Comparison of ENCODE assay signal across 20 cellular contexts in genomic region chr9:29332789-29333188, GRCh38.
DNase-seq lines count a peak whose midpoint lies in the region; ATAC-seq, FAIRE-seq and TF ChIP-seq lines count a peak whose summit lies in the region.
"Had no signal": no experiment of that assay in that cellular context is flagged by ENCODE, and none has a peak within 500 bp of the region (broad histone marks: within the 10 kb centered on the region; RNA-seq: fewer than 3 reads in every experiment).

No MANE protein-coding gene starts in this region.

- H3K27me3 ChIP-seq in mesenchymal stem cell (ENCODE audit: control insufficient read depth in 1 of 2, insufficient read depth in 1 of 2, low read length in 2 of 2): no peaks in the 10 kb centered on the region
- no peaks in the 10 kb centered on the region for H3K27me3 ChIP-seq in colonic mucosa
- H3K27me3 ChIP-seq: SJSA1, uterus had no signal

- no peak overlapping the region for H3K23ac ChIP-seq in mesenchymal stem cell (ENCODE audit: low read length in 2 of 2)

- no peak overlapping the region for H2AFZ ChIP-seq in mesenchymal stem cell (ENCODE audit: low read depth, low read length)
- H2AFZ ChIP-seq: parathyroid adenoma had no signal

- no peak overlapping the region for H2BK120ac ChIP-seq in mesenchymal stem cell (ENCODE audit: low read depth, low read length)

- H3K36me3 Mint-ChIP-seq in chondrocyte (ENCODE audit: low read depth): no peaks in the 10 kb centered on the region

- peaks cover 5% of the 10 kb centered on the region for H3K4me1 Mint-ChIP-seq in chondrocyte (ENCODE audit: low read depth)
- H3K4me1 Mint-ChIP-seq: activated CD4-positive, alpha-beta memory T cell treated with anti-CD3 and anti-CD28 coated beads, Interleukin-2, amount 10 ng/mL, durations not matched to agents 7 days and 5 days; B cell; stimulated activated naive CD8-positive, alpha-beta T cell treated with anti-CD3 and anti-CD28 coated beads, Interleukin-15, amount 100 ng/mL, for 72 hours had no signal

- H3K4me1 ChIP-seq in mesenchymal stem cell (ENCODE audit: control insufficient read depth, insufficient read depth, low read depth, low read length) (no peaks in the 10 kb centered on the region), colonic mucosa (no peaks in the 10 kb centered on the region)
- H3K4me1 ChIP-seq: HAP-1, parathyroid adenoma, SJSA1, uterus had no signal

- H3K27ac ChIP-seq in mesenchymal stem cell (ENCODE audit: low read length, poor library complexity, severe bottlenecking): peak overlapping the region; percentile 37
- no peak overlapping the region for H3K27ac ChIP-seq in colonic mucosa
- H3K27ac ChIP-seq: KMS-11, parathyroid adenoma, SJSA1, uterus had no signal

- no peaks in the 10 kb centered on the region for H3K79me1 ChIP-seq in mesenchymal stem cell (replicated peaks; ENCODE audit: low read length, poor library complexity, severe bottlenecking)

- H3K4me3 ChIP-seq in mesenchymal stem cell (ENCODE audit: insufficient read depth in 1 of 2, low read depth in 1 of 2, low read length in 2 of 2): no peak overlapping the region
- H3K4me3 ChIP-seq in colonic mucosa: no peak overlapping the region
- H3K4me3 ChIP-seq: HAP-1, SJSA1, uterus had no signal

- no peak overlapping the region for H3K9ac ChIP-seq in mesenchymal stem cell (ENCODE audit: low read length)
- H3K9ac ChIP-seq in colonic mucosa (ENCODE audit: low read depth in 2 of 2, low read length in 2 of 2): no peak overlapping the region
- H3K9ac ChIP-seq: KMS-11, parathyroid adenoma had no signal

- no peaks in the 10 kb centered on the region for H3K27me3 Mint-ChIP-seq in chondrocyte (ENCODE audit: low read depth)
- H3K27me3 Mint-ChIP-seq: activated CD4-positive, alpha-beta memory T cell treated with anti-CD3 and anti-CD28 coated beads, Interleukin-2, amount 10 ng/mL, durations not matched to agents 7 days and 5 days; B cell; stimulated activated naive CD8-positive, alpha-beta T cell treated with anti-CD3 and anti-CD28 coated beads, Interleukin-15, amount 100 ng/mL, for 72 hours had no signal

- WGBS in mesenchymal stem cell: 20% methylated on average over 1 of the region's 2 CpGs

- intact Hi-C loops in colonic mucosa (cut with DNase I): no loop called here

- H3K9me3 ChIP-seq in mesenchymal stem cell (ENCODE audit: control insufficient read depth, low read length): no peaks in the 10 kb centered on the region
- no peaks in the 10 kb centered on the region for H3K9me3 ChIP-seq in colonic mucosa
- H3K9me3 ChIP-seq: HAP-1, SJSA1, uterus had no signal

- no peak for ATAC-seq in HG02970 (IDR thresholded peaks at IDR 0.05; ENCODE audit: low FRiP score, unreplicated experiment)
- ATAC-seq: stimulated activated naive CD8-positive, alpha-beta T cell treated with anti-CD3 and anti-CD28 coated beads, Interleukin-15, amount 100 ng/mL, for 72 hours had no signal

- no peak overlapping the region for H2BK12ac ChIP-seq in mesenchymal stem cell (ENCODE audit: low read length in 2 of 2)

- H3K27ac Mint-ChIP-seq in chondrocyte (ENCODE audit: unreplicated experiment): peak overlapping the region; percentile 10
- H3K27ac Mint-ChIP-seq: activated CD4-positive, alpha-beta memory T cell treated with anti-CD3 and anti-CD28 coated beads, Interleukin-2, amount 10 ng/mL, durations not matched to agents 7 days and 5 days; B cell; stimulated activated naive CD8-positive, alpha-beta T cell treated with anti-CD3 and anti-CD28 coated beads, Interleukin-15, amount 100 ng/mL, for 72 hours had no signal

- peaks cover 3% of the 10 kb centered on the region for H3K9me3 Mint-ChIP-seq in chondrocyte (ENCODE audit: low read depth)
- H3K9me3 Mint-ChIP-seq: stimulated activated naive CD8-positive, alpha-beta T cell treated with anti-CD3 and anti-CD28 coated beads, Interleukin-15, amount 100 ng/mL, for 72 hours had no signal

- H2AK5ac ChIP-seq in mesenchymal stem cell (ENCODE audit: low read length, severe bottlenecking): no peak overlapping the region

- DNase-seq in GM03348 (ENCODE audit: low spot score) (peak; percentile 3), RCC 7860 (ENCODE audit: low spot score) (peak; percentile 58), chondrocyte (ENCODE audit: low spot score) (no peak), mesenchymal stem cell (peak; percentile 17), amniotic stem cell (lab: John Stamatoyannopoulos, UW) (no peak), dermis blood vessel endothelial cell (no peak), colonic mucosa (no peak)
- DNase-seq: activated CD4-positive, alpha-beta memory T cell treated with anti-CD3 and anti-CD28 coated beads, Interleukin-2, amount 10 ng/mL, durations not matched to agents 7 days and 5 days; aorta; effector CD4-positive, alpha-beta T cell; NCI-H1436; NCI-H2227 treated with DMSO at 0.1 percent for 48 hours; stimulated activated naive CD8-positive, alpha-beta T cell treated with anti-CD3 and anti-CD28 coated beads, Interleukin-15, amount 100 ng/mL, for 72 hours; uterus had no signal

- no peak for TF ChIP-seq CTCF in chondrocyte (IDR thresholded peaks at IDR 0.05)
- TF ChIP-seq CTCF in colonic mucosa (IDR thresholded peaks at IDR 0.05): no peak

- H3K36me3 ChIP-seq in mesenchymal stem cell (ENCODE audit: control insufficient read depth in 1 of 2, insufficient read depth in 2 of 2, low read depth in 1 of 2, low read length in 2 of 2) (no peaks in the 10 kb centered on the region), colonic mucosa (no peaks in the 10 kb centered on the region)
- H3K36me3 ChIP-seq: HAP-1, SJSA1, uterus had no signal

- peak; percentile 75 for FAIRE-seq in RCC 7860 (lab: Jason Lieb, UNC)

- H4K8ac ChIP-seq in mesenchymal stem cell (ENCODE audit: low read length): no peak overlapping the region

- H2BK5ac ChIP-seq in mesenchymal stem cell (ENCODE audit: low read depth, low read length, poor library complexity, severe bottlenecking): no peak overlapping the region

- no peak overlapping the region for H3K4me2 ChIP-seq in mesenchymal stem cell (ENCODE audit: low read length, poor library complexity, severe bottlenecking)
- H3K4me2 ChIP-seq: KMS-11 had no signal

- no peak overlapping the region for H3K4ac ChIP-seq in mesenchymal stem cell (ENCODE audit: low read depth in 1 of 2, low read length in 2 of 2)

- H4K91ac ChIP-seq in mesenchymal stem cell (ENCODE audit: low read length): no peak overlapping the region

- H3K18ac ChIP-seq in mesenchymal stem cell (ENCODE audit: low read depth in 1 of 2, low read length in 2 of 2): no peak overlapping the region

- H2BK15ac ChIP-seq in mesenchymal stem cell (ENCODE audit: low read depth, poor library complexity, severe bottlenecking): no peak overlapping the region

- H3K4me3 Mint-ChIP-seq in chondrocyte (ENCODE audit: unreplicated experiment): no peak overlapping the region
- H3K4me3 Mint-ChIP-seq: activated CD4-positive, alpha-beta memory T cell treated with anti-CD3 and anti-CD28 coated beads, Interleukin-2, amount 10 ng/mL, durations not matched to agents 7 days and 5 days; B cell; stimulated activated naive CD8-positive, alpha-beta T cell treated with anti-CD3 and anti-CD28 coated beads, Interleukin-15, amount 100 ng/mL, for 72 hours had no signal

- no peak overlapping the region for H3K14ac ChIP-seq in mesenchymal stem cell (ENCODE audit: low read length in 2 of 2)

Comparison
In these comparisons a context has a peak if more than half of its experiments do, and no peak if none do; other contexts are left out.
1. DNase-seq: peak in GM03348 (single experiment), RCC 7860 (single experiment) and mesenchymal stem cell (single experiment); none in chondrocyte (single experiment), amniotic stem cell (single experiment), dermis blood vessel endothelial cell (single experiment) and colonic mucosa (single experiment).